In the genomic region with DNA sequence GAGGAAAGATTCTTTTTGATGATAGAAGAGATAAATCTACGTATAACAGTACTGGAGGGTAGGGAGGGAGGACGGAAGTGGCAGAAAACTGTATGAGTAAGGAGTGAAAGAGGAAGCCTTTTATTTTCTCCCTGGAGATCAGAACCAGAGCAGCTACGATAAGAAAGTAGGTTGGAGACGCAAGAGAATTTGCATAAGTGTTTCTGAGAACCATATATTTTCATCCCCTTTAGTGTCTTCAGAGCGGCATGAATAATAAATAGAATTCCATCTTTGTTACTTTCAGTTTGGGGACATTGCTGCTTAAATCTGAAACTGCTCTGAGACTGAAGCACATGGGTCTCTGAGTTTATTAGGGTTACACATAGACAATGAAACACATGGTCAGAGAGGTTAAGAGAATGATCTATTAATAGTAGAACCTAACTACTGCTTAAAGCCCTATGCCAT, we compare ENCODE assay signal across 7 cellular contexts.
DNase-seq lines count a peak whose midpoint lies in the region; ATAC-seq lines count a peak whose summit lies in the region.

No MANE protein-coding gene starts in this region.

- no peaks in the 10 kb centered on the region for H3K36me3 Mint-ChIP-seq in immature natural killer cell

- ATAC-seq in GM18873 (IDR thresholded peaks at IDR 0.05; ENCODE audit: low FRiP score, unreplicated experiment), result peak; percentile 82
- ATAC-seq in HG02642 (IDR thresholded peaks at IDR 0.05; ENCODE audit: poor library complexity, unreplicated experiment), result peak; percentile 75

- peaks cover 7 to 20% of the 10 kb centered on the region in 2 donors for H3K4me1 Mint-ChIP-seq in immature natural killer cell

- peak overlapping the region; percentile 17 to 69 (median 31) for H3K4me3 Mint-ChIP-seq in immature natural killer cell

- H3K9me3 Mint-ChIP-seq in immature natural killer cell, result no peaks in the 10 kb centered on the region

- in situ Hi-C loops in G401 (cut with HindIII; ENCODE audit: low sequenced_read_pairs), result no loop called here

- H3K27ac Mint-ChIP-seq in immature natural killer cell, result peak overlapping the region in 3 of 6 donors; percentile 13 to 27 (median 21)

- H3K27me3 Mint-ChIP-seq in immature natural killer cell (ENCODE audit: low read depth in 3 of 3), result peaks cover 0 to 10% (median 4%) of the 10 kb centered on the region in 3 donors

- DNase-seq in NOMO-1 treated with dmso at 0.1 percent for 144 hours (lab: John Stamatoyannopoulos, UW; ENCODE audit: unreplicated experiment) (peak; percentile 84), immature natural killer cell (no peak), G401 (ENCODE audit: low spot score) (no peak), RKO (ENCODE audit: low spot score) (no peak), NCI-H748 (lab: John Stamatoyannopoulos, UW; ENCODE audit: unreplicated experiment) (no peak)
